ENCODE assay signal across 9 cellular contexts in the genomic region with DNA sequence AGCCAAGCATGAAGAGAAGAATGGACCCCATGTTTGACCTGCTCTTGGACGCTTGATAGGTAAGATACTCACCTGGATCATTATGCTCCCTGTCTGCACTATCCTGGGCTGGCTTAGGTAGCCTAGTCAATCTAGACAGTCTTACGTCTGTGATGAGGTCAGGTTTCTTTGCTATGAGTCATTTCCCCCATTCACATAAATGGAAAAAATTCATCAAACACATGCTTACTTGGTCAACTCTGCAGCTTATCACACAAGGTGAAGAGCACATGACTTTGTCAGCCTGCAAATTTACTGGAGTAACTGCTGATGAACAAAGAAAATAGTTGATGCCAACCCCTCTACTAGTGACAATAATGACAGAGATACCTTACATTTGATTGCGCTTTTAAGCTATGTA.
DNase-seq lines count a peak whose midpoint lies in the region; ATAC-seq and TF ChIP-seq lines count a peak whose summit lies in the region.
"Had no signal": no experiment of that assay in that cellular context is flagged by ENCODE, and none has a peak within 500 bp of the region (broad histone marks: within the 10 kb centered on the region; RNA-seq: fewer than 3 reads in every experiment).

No MANE protein-coding gene starts in this region.

- H3K79me1 ChIP-seq in mesendoderm (ENCODE audit: low read length) = no peaks in the 10 kb centered on the region

- H3K4me3 ChIP-seq in mesendoderm (ENCODE audit: low read length) (no peak overlapping the region), heart right ventricle (no peak overlapping the region)

- peaks cover 20% of the 10 kb centered on the region for H3K27me3 Mint-ChIP-seq in activated CD4-positive, alpha-beta T cell treated with anti-CD3 and anti-CD28 coated beads for 36 hours

- no peak overlapping the region for H3K4me2 ChIP-seq in mesendoderm (ENCODE audit: low read length)

- no peak overlapping the region for H2BK5ac ChIP-seq in mesendoderm (ENCODE audit: low read length)

- H2AK5ac ChIP-seq in mesendoderm (ENCODE audit: low read length) = peak overlapping the region; percentile 29

- H3K9me3 ChIP-seq in heart right ventricle = no peaks in the 10 kb centered on the region

- no peak overlapping the region for H3K23ac ChIP-seq in mesendoderm (ENCODE audit: low read length)

- no peaks in the 10 kb centered on the region for H3K36me3 Mint-ChIP-seq in activated CD4-positive, alpha-beta T cell treated with anti-CD3 and anti-CD28 coated beads for 36 hours (ENCODE audit: low read depth)

- no peak overlapping the region for H3K18ac ChIP-seq in mesendoderm (ENCODE audit: low read length)

- ATAC-seq in activated CD4-positive, alpha-beta T cell treated with anti-CD3 and anti-CD28 coated beads for 36 hours = peak; percentile 85
- ATAC-seq in GM21447 (IDR thresholded peaks at IDR 0.05; ENCODE audit: unreplicated experiment) (no peak), heart right ventricle (no peak)

- no peak overlapping the region for H3K9ac ChIP-seq in mesendoderm (ENCODE audit: low read length)

- WGBS in mesendoderm (ENCODE audit: extremely low coverage, insufficient coverage, low lambda C conversion rate) = no CpG with 5 or more reads among the region's 3 CpGs
- 82 to 83% methylated on average over 3 of the region's 3 CpGs for WGBS in heart right ventricle, 2 donors

- CTCF ChIA-PET in activated CD4-positive, alpha-beta T cell treated with anti-CD3 and anti-CD28 coated beads for 36 hours (lab: Charles Lee) = interaction anchor here (0.8 to 1.5 kb wide), 4 partner anchors 11 to 99 kb away, joined by 3 to 5 read pairs (median 3); no protein-coding TSS in a partner anchor

- H3K4me1 ChIP-seq in mesendoderm (ENCODE audit: control insufficient read depth, low read depth, low read length) = peaks cover 9% of the 10 kb centered on the region
- H3K4me1 ChIP-seq in heart right ventricle = no peaks in the 10 kb centered on the region

- intact Hi-C loops in activated CD4-positive, alpha-beta T cell treated with anti-CD3 and anti-CD28 coated beads for 36 hours (cut with DNase I, micrococcal nuclease) = loop anchor here (1.0 to 5.0 kb wide), 11 partner anchors 50 to 622 kb away; partner anchors contain the start of gene TSC22D1 (in 1 of the 2)
- intact Hi-C loops in heart right ventricle (cut with DNase I) = no loop called here

- H3K56ac ChIP-seq in mesendoderm (ENCODE audit: low read length) = no peak overlapping the region

- no peak for TF ChIP-seq CTCF in heart right ventricle (IDR thresholded peaks at IDR 0.05)

- no peak overlapping the region for H2BK15ac ChIP-seq in mesendoderm (replicated peaks; ENCODE audit: low read depth)

- no peak overlapping the region for H2BK120ac ChIP-seq in mesendoderm (ENCODE audit: low read depth, low read length)

- POLR2A ChIA-PET in activated CD4-positive, alpha-beta T cell treated with anti-CD3 and anti-CD28 coated beads for 36 hours (lab: Charles Lee) = no interaction called here

- DNase-seq in activated CD4-positive, alpha-beta T cell treated with anti-CD3 and anti-CD28 coated beads for 36 hours = peak; percentile 43
- DNase-seq in activated CD4-positive, alpha-beta T cell treated with anti-CD3 and anti-CD28 coated beads, Interleukin-2, amount 50 U/mL, for 1 hour = no peak
- DNase-seq in NCI-H146 (lab: John Stamatoyannopoulos, UW) = peak; percentile 77
- peak; percentile 86 for DNase-seq in amniotic epithelial cell (ENCODE audit: low read depth)
- peak; percentile 29 for DNase-seq in mesendoderm
- DNase-seq in heart right ventricle = no peak
- DNase-seq in NCI-H2107 (lab: John Stamatoyannopoulos, UW) = no peak
- DNase-seq: NCI-H2171 treated with DMSO at 0.1 percent for 48 hours had no signal

- H3K36me3 ChIP-seq in mesendoderm (ENCODE audit: control insufficient read depth, insufficient read depth, low read length) (no peaks in the 10 kb centered on the region), heart right ventricle (no peaks in the 10 kb centered on the region)

- no peaks in the 10 kb centered on the region for H3K9me3 Mint-ChIP-seq in activated CD4-positive, alpha-beta T cell treated with anti-CD3 and anti-CD28 coated beads for 36 hours (ENCODE audit: low read depth)

- H3K4me3 Mint-ChIP-seq in activated CD4-positive, alpha-beta T cell treated with anti-CD3 and anti-CD28 coated beads for 36 hours = no peak overlapping the region

- no peak overlapping the region for H4K8ac ChIP-seq in mesendoderm (ENCODE audit: low read depth, low read length)

- H3K27me3 ChIP-seq in mesendoderm (ENCODE audit: insufficient read depth, low read length, poor library complexity) (no peaks in the 10 kb centered on the region), heart right ventricle (no peaks in the 10 kb centered on the region)

- no peaks in the 10 kb centered on the region for H3K79me2 ChIP-seq in mesendoderm (ENCODE audit: control insufficient read depth, insufficient read depth, low read length)

- H3K4me1 Mint-ChIP-seq in activated CD4-positive, alpha-beta T cell treated with anti-CD3 and anti-CD28 coated beads for 36 hours = peaks cover 27% of the 10 kb centered on the region

- no peak overlapping the region for H3K27ac ChIP-seq in mesendoderm (ENCODE audit: low read depth, low read length)
- no peak overlapping the region for H3K27ac ChIP-seq in heart right ventricle

- H4K5ac ChIP-seq in mesendoderm (ENCODE audit: low read length) = no peak overlapping the region

- H3K27ac Mint-ChIP-seq in activated CD4-positive, alpha-beta T cell treated with anti-CD3 and anti-CD28 coated beads for 36 hours = peak overlapping the region; percentile 73

- H3K4ac ChIP-seq in mesendoderm (ENCODE audit: low read depth, low read length) = no peak overlapping the region

Comparison
In these comparisons a context has a peak if more than half of its experiments do, and no peak if none do; other contexts are left out.
1. DNase-seq: peak in activated CD4-positive, alpha-beta T cell treated with anti-CD3 and anti-CD28 coated beads for 36 hours (single experiment), NCI-H146 (single experiment), amniotic epithelial cell (single experiment) and mesendoderm (single experiment); none in activated CD4-positive, alpha-beta T cell treated with anti-CD3 and anti-CD28 coated beads, Interleukin-2, amount 50 U/mL, for 1 hour (single experiment), heart right ventricle (0 of 2) and NCI-H2107 (single experiment).
2. intact Hi-C loops: an anchor here in activated CD4-positive, alpha-beta T cell treated with anti-CD3 and anti-CD28 coated beads for 36 hours (1.0 to 5.0 kb wide); none called in heart right ventricle.